ENCODE assay signal across 1 cellular context in the genomic region with DNA sequence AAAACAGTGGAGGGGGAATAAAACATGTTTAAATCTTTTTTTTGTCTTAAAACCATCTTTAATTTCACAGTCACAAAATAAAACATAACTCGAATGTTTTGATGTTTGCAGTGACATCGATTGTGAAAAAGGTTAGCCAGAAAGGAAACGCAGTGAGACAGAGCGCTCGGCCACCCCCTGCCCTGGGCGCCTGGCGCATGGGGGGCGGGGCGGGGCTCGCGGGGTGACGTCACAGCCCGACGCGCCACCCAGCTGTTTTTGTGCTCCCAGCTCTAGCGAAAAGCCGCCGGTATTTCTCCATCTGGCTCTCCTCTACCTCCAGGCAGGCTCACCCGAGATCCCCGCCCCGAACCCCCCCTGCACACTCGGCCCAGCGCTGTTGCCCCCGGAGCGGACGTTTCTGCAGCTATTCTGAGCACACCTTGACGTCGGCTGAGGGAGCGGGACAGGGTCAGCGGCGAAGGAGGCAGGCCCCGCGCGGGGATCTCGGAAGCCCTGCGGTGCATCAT.
TF ChIP-seq lines count a peak whose summit lies in the region.

A gene (plus strand): TSS at position 255 of the 509 bp plus-strand sequence. CDS start 253 bp downstream, at position 508.

TF ChIP-seq in HEK293, 187 proteins besides CTCF, POLR2A, EP300 and RAD21 (continued from another document and continues in another):
- TF ChIP-seq ZSCAN30 (tag by site-specific recombination; IDR thresholded peaks at IDR 0.05): no peak
- no peak for TF ChIP-seq ZNF514 (tag by site-specific recombination; IDR thresholded peaks at IDR 0.05)
- TF ChIP-seq SALL2 (tag by site-specific recombination; IDR thresholded peaks at IDR 0.05; ENCODE audit: borderline replicate concordance): no peak
- peak; percentile 31; the same call in 1 of the 2 replicates for TF ChIP-seq SP3 (tag by site-specific recombination; IDR thresholded peaks at IDR 0.05)
- TF ChIP-seq, protein P1, sequence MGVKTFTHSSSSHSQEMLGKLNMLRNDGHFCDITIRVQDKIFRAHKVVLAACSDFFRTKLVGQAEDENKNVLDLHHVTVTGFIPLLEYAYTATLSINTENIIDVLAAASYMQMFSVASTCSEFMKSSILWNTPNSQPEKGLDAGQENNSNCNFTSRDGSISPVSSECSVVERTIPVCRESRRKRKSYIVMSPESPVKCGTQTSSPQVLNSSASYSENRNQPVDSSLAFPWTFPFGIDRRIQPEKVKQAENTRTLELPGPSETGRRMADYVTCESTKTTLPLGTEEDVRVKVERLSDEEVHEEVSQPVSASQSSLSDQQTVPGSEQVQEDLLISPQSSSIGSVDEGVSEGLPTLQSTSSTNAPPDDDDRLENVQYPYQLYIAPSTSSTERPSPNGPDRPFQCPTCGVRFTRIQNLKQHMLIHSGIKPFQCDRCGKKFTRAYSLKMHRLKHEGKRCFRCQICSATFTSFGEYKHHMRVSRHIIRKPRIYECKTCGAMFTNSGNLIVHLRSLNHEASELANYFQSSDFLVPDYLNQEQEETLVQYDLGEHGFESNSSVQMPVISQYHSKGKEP (tag by site-specific recombination; IDR thresholded peaks at IDR 0.05): no peak
- TF ChIP-seq, protein P2, sequence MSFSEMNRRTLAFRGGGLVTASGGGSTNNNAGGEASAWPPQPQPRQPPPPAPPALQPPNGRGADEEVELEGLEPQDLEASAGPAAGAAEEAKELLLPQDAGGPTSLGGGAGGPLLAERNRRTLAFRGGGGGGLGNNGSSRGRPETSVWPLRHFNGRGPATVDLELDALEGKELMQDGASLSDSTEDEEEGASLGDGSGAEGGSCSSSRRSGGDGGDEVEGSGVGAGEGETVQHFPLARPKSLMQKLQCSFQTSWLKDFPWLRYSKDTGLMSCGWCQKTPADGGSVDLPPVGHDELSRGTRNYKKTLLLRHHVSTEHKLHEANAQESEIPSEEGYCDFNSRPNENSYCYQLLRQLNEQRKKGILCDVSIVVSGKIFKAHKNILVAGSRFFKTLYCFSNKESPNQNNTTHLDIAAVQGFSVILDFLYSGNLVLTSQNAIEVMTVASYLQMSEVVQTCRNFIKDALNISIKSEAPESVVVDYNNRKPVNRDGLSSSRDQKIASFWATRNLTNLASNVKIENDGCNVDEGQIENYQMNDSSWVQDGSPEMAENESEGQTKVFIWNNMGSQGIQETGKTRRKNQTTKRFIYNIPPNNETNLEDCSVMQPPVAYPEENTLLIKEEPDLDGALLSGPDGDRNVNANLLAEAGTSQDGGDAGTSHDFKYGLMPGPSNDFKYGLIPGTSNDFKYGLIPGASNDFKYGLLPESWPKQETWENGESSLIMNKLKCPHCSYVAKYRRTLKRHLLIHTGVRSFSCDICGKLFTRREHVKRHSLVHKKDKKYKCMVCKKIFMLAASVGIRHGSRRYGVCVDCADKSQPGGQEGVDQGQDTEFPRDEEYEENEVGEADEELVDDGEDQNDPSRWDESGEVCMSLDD (tag by site-specific recombination; IDR thresholded peaks at IDR 0.05): peak; percentile 93
- TF ChIP-seq MEIS1 (CRISPR knock-in tag; IDR thresholded peaks at IDR 0.05; ENCODE audit: borderline replicate concordance): no peak
- no peak for TF ChIP-seq SETDB1 (IDR thresholded peaks at IDR 0.05; ENCODE audit: insufficient read length, low read length)
- TF ChIP-seq ZNF654 (tag by site-specific recombination; IDR thresholded peaks at IDR 0.05; ENCODE audit: low read depth): no peak
- TF ChIP-seq, protein P3, sequence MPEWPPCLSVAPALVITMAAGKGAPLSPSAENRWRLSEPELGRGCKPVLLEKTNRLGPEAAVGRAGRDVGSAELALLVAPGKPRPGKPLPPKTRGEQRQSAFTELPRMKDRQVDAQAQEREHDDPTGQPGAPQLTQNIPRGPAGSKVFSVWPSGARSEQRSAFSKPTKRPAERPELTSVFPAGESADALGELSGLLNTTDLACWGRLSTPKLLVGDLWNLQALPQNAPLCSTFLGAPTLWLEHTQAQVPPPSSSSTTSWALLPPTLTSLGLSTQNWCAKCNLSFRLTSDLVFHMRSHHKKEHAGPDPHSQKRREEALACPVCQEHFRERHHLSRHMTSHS (tag by site-specific recombination; IDR thresholded peaks at IDR 0.05): no peak
- no peak for TF ChIP-seq ZNF529 (tag by site-specific recombination; IDR thresholded peaks at IDR 0.05; ENCODE audit: insufficient replicate concordance)
- TF ChIP-seq ZNF585B (tag by site-specific recombination; IDR thresholded peaks at IDR 0.05): no peak
- TF ChIP-seq ZNF121 (tag by site-specific recombination; IDR thresholded peaks at IDR 0.05): no peak; the same call in 1 of the 2 replicates
- no peak for TF ChIP-seq ZNF174 (tag by site-specific recombination; IDR thresholded peaks at IDR 0.05)
- no peak for TF ChIP-seq ZNF670 (tag by site-specific recombination; IDR thresholded peaks at IDR 0.05; ENCODE audit: low read depth)
- no peak for TF ChIP-seq IKZF3 (tag by site-specific recombination; IDR thresholded peaks at IDR 0.05)
- TF ChIP-seq, protein P4, sequence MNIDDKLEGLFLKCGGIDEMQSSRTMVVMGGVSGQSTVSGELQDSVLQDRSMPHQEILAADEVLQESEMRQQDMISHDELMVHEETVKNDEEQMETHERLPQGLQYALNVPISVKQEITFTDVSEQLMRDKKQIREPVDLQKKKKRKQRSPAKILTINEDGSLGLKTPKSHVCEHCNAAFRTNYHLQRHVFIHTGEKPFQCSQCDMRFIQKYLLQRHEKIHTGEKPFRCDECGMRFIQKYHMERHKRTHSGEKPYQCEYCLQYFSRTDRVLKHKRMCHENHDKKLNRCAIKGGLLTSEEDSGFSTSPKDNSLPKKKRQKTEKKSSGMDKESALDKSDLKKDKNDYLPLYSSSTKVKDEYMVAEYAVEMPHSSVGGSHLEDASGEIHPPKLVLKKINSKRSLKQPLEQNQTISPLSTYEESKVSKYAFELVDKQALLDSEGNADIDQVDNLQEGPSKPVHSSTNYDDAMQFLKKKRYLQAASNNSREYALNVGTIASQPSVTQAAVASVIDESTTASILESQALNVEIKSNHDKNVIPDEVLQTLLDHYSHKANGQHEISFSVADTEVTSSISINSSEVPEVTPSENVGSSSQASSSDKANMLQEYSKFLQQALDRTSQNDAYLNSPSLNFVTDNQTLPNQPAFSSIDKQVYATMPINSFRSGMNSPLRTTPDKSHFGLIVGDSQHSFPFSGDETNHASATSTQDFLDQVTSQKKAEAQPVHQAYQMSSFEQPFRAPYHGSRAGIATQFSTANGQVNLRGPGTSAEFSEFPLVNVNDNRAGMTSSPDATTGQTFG (tag by site-specific recombination; IDR thresholded peaks at IDR 0.05; ENCODE audit: borderline replicate concordance): no peak
- TF ChIP-seq, protein P5, sequence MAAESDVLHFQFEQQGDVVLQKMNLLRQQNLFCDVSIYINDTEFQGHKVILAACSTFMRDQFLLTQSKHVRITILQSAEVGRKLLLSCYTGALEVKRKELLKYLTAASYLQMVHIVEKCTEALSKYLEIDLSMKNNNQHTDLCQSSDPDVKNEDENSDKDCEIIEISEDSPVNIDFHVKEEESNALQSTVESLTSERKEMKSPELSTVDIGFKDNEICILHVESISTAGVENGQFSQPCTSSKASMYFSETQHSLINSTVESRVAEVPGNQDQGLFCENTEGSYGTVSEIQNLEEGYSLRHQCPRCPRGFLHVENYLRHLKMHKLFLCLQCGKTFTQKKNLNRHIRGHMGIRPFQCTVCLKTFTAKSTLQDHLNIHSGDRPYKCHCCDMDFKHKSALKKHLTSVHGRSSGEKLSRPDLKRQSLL (tag by site-specific recombination; IDR thresholded peaks at IDR 0.05): peak; percentile 73
- peak; percentile 74 for TF ChIP-seq ZNF341 (tag by site-specific recombination; IDR thresholded peaks at IDR 0.05; ENCODE audit: low read depth)
- TF ChIP-seq ZNF624 (tag by site-specific recombination; IDR thresholded peaks at IDR 0.05): no peak
- no peak for TF ChIP-seq ZNF785 (tag by site-specific recombination; IDR thresholded peaks at IDR 0.05)
- TF ChIP-seq ZNF266 (tag by site-specific recombination; IDR thresholded peaks at IDR 0.05; ENCODE audit: low read depth): no peak
- TF ChIP-seq ZNF292 (tag by site-specific recombination; IDR thresholded peaks at IDR 0.05; ENCODE audit: borderline replicate concordance, low read depth): no peak
- TF ChIP-seq ZNF211 (tag by site-specific recombination; IDR thresholded peaks at IDR 0.05; ENCODE audit: low read depth): no peak
- TF ChIP-seq, protein P6, sequence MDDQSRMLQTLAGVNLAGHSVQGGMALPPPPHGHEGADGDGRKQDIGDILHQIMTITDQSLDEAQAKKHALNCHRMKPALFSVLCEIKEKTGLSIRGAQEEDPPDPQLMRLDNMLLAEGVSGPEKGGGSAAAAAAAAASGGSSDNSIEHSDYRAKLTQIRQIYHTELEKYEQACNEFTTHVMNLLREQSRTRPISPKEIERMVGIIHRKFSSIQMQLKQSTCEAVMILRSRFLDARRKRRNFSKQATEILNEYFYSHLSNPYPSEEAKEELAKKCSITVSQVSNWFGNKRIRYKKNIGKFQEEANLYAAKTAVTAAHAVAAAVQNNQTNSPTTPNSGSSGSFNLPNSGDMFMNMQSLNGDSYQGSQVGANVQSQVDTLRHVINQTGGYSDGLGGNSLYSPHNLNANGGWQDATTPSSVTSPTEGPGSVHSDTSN (CRISPR knock-in tag; IDR thresholded peaks at IDR 0.05): no peak
- no peak; the same call in 1 of the 2 replicates for TF ChIP-seq KLF16 (tag by site-specific recombination; IDR thresholded peaks at IDR 0.05)
- no peak for TF ChIP-seq ZNF768 (tag by site-specific recombination; IDR thresholded peaks at IDR 0.05)
- TF ChIP-seq ZNF416 (tag by site-specific recombination; IDR thresholded peaks at IDR 0.05): no peak
- TF ChIP-seq ZNF501 (tag by site-specific recombination; IDR thresholded peaks at IDR 0.05): no peak
- no peak for TF ChIP-seq ZNF433 (tag by site-specific recombination; IDR thresholded peaks at IDR 0.05; ENCODE audit: low read depth)
- no peak for TF ChIP-seq GLI4 (tag by site-specific recombination; IDR thresholded peaks at IDR 0.05)
- TF ChIP-seq, protein P7, sequence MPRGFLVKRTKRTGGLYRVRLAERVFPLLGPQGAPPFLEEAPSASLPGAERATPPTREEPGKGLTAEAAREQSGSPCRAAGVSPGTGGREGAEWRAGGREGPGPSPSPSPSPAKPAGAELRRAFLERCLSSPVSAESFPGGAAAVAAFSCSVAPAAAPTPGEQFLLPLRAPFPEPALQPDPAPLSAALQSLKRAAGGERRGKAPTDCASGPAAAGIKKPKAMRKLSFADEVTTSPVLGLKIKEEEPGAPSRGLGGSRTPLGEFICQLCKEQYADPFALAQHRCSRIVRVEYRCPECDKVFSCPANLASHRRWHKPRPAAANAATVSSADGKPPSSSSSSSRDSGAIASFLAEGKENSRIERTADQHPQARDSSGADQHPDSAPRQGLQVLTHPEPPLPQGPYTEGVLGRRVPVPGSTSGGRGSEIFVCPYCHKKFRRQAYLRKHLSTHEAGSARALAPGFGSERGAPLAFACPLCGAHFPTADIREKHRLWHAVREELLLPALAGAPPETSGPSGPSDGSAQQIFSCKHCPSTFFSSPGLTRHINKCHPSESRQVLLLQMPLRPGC (tag by site-specific recombination; IDR thresholded peaks at IDR 0.05): no peak
- no peak for TF ChIP-seq ZNF560 (tag by site-specific recombination; IDR thresholded peaks at IDR 0.05; ENCODE audit: borderline replicate concordance)
- TF ChIP-seq ZNF404 (tag by site-specific recombination; IDR thresholded peaks at IDR 0.05): no peak
- no peak for TF ChIP-seq ZNF146 (tag by site-specific recombination; IDR thresholded peaks at IDR 0.05)
- TF ChIP-seq ZNF37A (tag by site-specific recombination; IDR thresholded peaks at IDR 0.05): no peak
- no peak for TF ChIP-seq ZNF354C (tag by site-specific recombination; IDR thresholded peaks at IDR 0.05; ENCODE audit: borderline replicate concordance, low read depth)
- no peak for TF ChIP-seq ZNF561 (tag by site-specific recombination; IDR thresholded peaks at IDR 0.05; ENCODE audit: borderline replicate concordance)
- TF ChIP-seq ZNF302 (tag by site-specific recombination; IDR thresholded peaks at IDR 0.05; ENCODE audit: low read depth): no peak
- TF ChIP-seq ZNF19 (tag by site-specific recombination; IDR thresholded peaks at IDR 0.05; ENCODE audit: low read depth): no peak
- TF ChIP-seq, protein P8, sequence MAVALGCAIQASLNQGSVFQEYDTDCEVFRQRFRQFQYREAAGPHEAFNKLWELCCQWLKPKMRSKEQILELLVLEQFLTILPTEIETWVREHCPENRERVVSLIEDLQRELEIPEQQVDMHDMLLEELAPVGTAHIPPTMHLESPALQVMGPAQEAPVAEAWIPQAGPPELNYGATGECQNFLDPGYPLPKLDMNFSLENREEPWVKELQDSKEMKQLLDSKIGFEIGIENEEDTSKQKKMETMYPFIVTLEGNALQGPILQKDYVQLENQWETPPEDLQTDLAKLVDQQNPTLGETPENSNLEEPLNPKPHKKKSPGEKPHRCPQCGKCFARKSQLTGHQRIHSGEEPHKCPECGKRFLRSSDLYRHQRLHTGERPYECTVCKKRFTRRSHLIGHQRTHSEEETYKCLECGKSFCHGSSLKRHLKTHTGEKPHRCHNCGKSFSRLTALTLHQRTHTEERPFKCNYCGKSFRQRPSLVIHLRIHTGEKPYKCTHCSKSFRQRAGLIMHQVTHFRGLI (tag by site-specific recombination; IDR thresholded peaks at IDR 0.05): no peak
- TF ChIP-seq ZNF112 (tag by site-specific recombination; IDR thresholded peaks at IDR 0.05): no peak
- TF ChIP-seq, protein P9, sequence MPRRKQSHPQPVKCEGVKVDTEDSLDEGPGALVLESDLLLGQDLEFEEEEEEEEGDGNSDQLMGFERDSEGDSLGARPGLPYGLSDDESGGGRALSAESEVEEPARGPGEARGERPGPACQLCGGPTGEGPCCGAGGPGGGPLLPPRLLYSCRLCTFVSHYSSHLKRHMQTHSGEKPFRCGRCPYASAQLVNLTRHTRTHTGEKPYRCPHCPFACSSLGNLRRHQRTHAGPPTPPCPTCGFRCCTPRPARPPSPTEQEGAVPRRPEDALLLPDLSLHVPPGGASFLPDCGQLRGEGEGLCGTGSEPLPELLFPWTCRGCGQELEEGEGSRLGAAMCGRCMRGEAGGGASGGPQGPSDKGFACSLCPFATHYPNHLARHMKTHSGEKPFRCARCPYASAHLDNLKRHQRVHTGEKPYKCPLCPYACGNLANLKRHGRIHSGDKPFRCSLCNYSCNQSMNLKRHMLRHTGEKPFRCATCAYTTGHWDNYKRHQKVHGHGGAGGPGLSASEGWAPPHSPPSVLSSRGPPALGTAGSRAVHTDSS (tag by site-specific recombination; IDR thresholded peaks at IDR 0.05): no peak
- TF ChIP-seq ZNF473 (tag by site-specific recombination; IDR thresholded peaks at IDR 0.05): no peak
- TF ChIP-seq ZNF837 (tag by site-specific recombination; IDR thresholded peaks at IDR 0.05): no peak
- no peak for TF ChIP-seq ZNF239 (tag by site-specific recombination; IDR thresholded peaks at IDR 0.05)
- TF ChIP-seq ZNF530 (tag by site-specific recombination; IDR thresholded peaks at IDR 0.05; ENCODE audit: low read depth): no peak
- no peak for TF ChIP-seq ZNF133 (tag by site-specific recombination; IDR thresholded peaks at IDR 0.05)
- peak; percentile 94 for TF ChIP-seq GLIS2 (tag by site-specific recombination; IDR thresholded peaks at IDR 0.05)
